Comparison of ENCODE assay signal across 18 cellular contexts in the genomic region with DNA sequence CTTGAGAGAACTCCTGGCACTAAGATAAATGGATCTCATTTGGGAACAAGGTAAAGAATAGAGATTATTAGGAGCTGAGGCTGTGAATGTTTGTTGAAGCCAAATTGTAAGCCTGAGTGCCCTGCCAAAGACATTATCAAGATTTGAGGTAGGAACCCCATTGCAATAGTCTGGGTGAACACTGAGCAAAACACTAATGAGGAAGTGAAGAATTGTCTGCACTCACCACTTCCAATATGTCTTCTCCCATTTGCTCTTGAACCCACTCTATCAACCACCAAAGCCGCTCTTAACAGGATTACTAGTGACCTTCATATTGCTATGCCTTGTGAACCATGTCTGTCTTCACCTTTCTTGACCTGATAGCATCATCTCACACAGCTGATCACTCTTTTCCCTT.
DNase-seq lines count a peak whose midpoint lies in the region; ATAC-seq, FAIRE-seq and TF ChIP-seq lines count a peak whose summit lies in the region.
"Had no signal": no experiment of that assay in that cellular context is flagged by ENCODE, and none has a peak within 500 bp of the region (broad histone marks: within the 10 kb centered on the region; RNA-seq: fewer than 3 reads in every experiment).

No MANE protein-coding gene starts in this region.

- RAD21 ChIA-PET in GM12878 (lab: Charles Lee; ENCODE audit: unreplicated experiment), result no interaction called here

- CTCF ChIA-PET in GM12878 (lab: Yijun Ruan, JAX), result no interaction called here

- BruUV-seq in GM12878 (replicated peaks; lab: Mats Ljungman, UMichigan), result no TSS peak

- FAIRE-seq in GM12878 (lab: Jason Lieb, UNC), result no peak
- FAIRE-seq: D721Med, H54 had no signal

- SMC1A ChIA-PET in GM12878 (lab: Charles Lee; ENCODE audit: uncharacterized antibody, unreplicated experiment), result no interaction called here

- H4K20me1 ChIP-seq in GM12878 (ENCODE audit: control insufficient read depth, insufficient read depth), result no peaks in the 10 kb centered on the region

- WGBS in GM12878 (ENCODE audit: insufficient coverage, insufficient replicate concordance, low lambda C conversion rate, missing lambda C conversion rate), result 100% methylated on average over 1 of the region's 1 CpG

- POLR2A ChIA-PET in GM12878 (lab: Charles Lee), result no interaction called here

- no peaks in the 10 kb centered on the region for H3K36me3 ChIP-seq in GM12878 (ENCODE audit: control insufficient read depth in 2 of 2, insufficient read depth in 2 of 2, low read length in 1 of 2)
- H3K36me3 ChIP-seq: HAP-1 had no signal

- no peak overlapping the region for H2AFZ ChIP-seq in GM12878 (ENCODE audit: control insufficient read depth, low read depth, low read length)

- no peaks in the 10 kb centered on the region; the same call in 2 of the 3 replicates for H3K9me3 ChIP-seq in GM12878 (replicated peaks; ENCODE audit: control insufficient read depth, insufficient read depth, low read length)
- H3K9me3 ChIP-seq: HAP-1 had no signal

- TF ChIP-seq POLR2A in GM12878 (IDR thresholded peaks at IDR 0.05; ENCODE audit: low read depth, low read length), result no peak

- H3K9ac ChIP-seq in GM12878 (ENCODE audit: control insufficient read depth, insufficient read depth, low read length), result no peak overlapping the region

- peaks cover 27% of the 10 kb centered on the region for H3K4me1 ChIP-seq in GM12878 (ENCODE audit: control insufficient read depth, insufficient read depth, low read length)

- no peak for TF ChIP-seq CTCF in GM12878 (IDR thresholded peaks at IDR 0.05 in 2 of 3, conservative IDR thresholded peaks at IDR 0.05 in 1 of 3; ENCODE audit: control insufficient read depth in 2 of 3, extremely low read depth in 1 of 3, insufficient read depth in 1 of 3, low read depth in 3 of 3, low read length in 3 of 3)

- ATAC-seq in GM12878, result no peak
- ATAC-seq: CD8-positive, alpha-beta T cell had no signal

- DNase-seq in NCI-H82 (lab: John Stamatoyannopoulos, UW) (peak; percentile 5), NCI-H82 treated with DMSO at 0.1 percent for 48 hours (lab: John Stamatoyannopoulos, UW; ENCODE audit: unreplicated experiment) (no peak), MV-4-11 (lab: John Stamatoyannopoulos, UW) (peak; percentile 39), GM12878 (ENCODE audit: low read depth, low spot score) (no peak), COLO829 (ENCODE audit: low spot score) (no peak), foreskin melanocyte (no peak)
- DNase-seq: CD4-positive, CD25-positive, alpha-beta regulatory T cell; CD8-positive, alpha-beta T cell; DMS 273 treated with DMSO at 0.1 percent for 48 hours; DMS79; EL; GDM1; GOT3; HFFc6 had no signal

- intact Hi-C loops in GM12878 (cut with micrococcal nuclease; ENCODE audit: unreplicated experiment), result no loop called here

- no peaks in the 10 kb centered on the region for H3K79me2 ChIP-seq in GM12878 (ENCODE audit: control insufficient read depth, insufficient read depth, low read length)

- in situ Hi-C loops in GM12878 (cut with MboI), result no loop called here

- no peak overlapping the region for H3K4me3 ChIP-seq in GM12878
- H3K4me3 ChIP-seq: HAP-1 had no signal

- no peak overlapping the region for H3K4me2 ChIP-seq in GM12878 (ENCODE audit: control insufficient read depth, insufficient read depth)

- H3K27ac ChIP-seq in GM12878 (ENCODE audit: control insufficient read depth, insufficient read depth), result no peak overlapping the region
- H3K27ac ChIP-seq: C4-2B had no signal

- no peak for TF ChIP-seq RAD21 in GM12878 (IDR thresholded peaks at IDR 0.05; ENCODE audit: insufficient read depth, low read depth, low read length)

- no peak for TF ChIP-seq EP300 in GM12878 (IDR thresholded peaks at IDR 0.05; ENCODE audit: borderline replicate concordance in 1 of 2, control insufficient read depth in 1 of 2, low read depth in 2 of 2, low read length in 2 of 2)

- peaks cover 0 to 1% of the 10 kb centered on the region in 2 experiments; a peak in 1 of 4 replicates for H3K27me3 ChIP-seq in GM12878 (replicated peaks in 1 of 2; ENCODE audit: control insufficient read depth in 2 of 2, insufficient read depth in 2 of 2, low read length in 1 of 2)

TF ChIP-seq in GM12878, 131 proteins besides CTCF, POLR2A, EP300 and RAD21:
- no peak for TF ChIP-seq PAX5 (IDR thresholded peaks at IDR 0.05; ENCODE audit: borderline replicate concordance, low read depth, low read length)
- TF ChIP-seq SPI1 (IDR thresholded peaks at IDR 0.05; ENCODE audit: borderline replicate concordance, insufficient read depth, low read depth, low read length), result peak; percentile 50; the same call in 1 of the 2 replicates
- no peak for TF ChIP-seq NR2F1 (conservative IDR thresholded peaks at IDR 0.05)
- no peak for TF ChIP-seq SUPT20H (IDR thresholded peaks at IDR 0.05; ENCODE audit: borderline replicate concordance, control insufficient read depth, low read depth, low read length)
- no peak for TF ChIP-seq RB1 (IDR thresholded peaks at IDR 0.05; ENCODE audit: borderline replicate concordance)
- TF ChIP-seq, protein P1, sequence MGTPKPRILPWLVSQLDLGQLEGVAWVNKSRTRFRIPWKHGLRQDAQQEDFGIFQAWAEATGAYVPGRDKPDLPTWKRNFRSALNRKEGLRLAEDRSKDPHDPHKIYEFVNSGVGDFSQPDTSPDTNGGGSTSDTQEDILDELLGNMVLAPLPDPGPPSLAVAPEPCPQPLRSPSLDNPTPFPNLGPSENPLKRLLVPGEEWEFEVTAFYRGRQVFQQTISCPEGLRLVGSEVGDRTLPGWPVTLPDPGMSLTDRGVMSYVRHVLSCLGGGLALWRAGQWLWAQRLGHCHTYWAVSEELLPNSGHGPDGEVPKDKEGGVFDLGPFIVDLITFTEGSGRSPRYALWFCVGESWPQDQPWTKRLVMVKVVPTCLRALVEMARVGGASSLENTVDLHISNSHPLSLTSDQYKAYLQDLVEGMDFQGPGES (IDR thresholded peaks at IDR 0.05), result no peak
- no peak for TF ChIP-seq ASH2L (IDR thresholded peaks at IDR 0.05; ENCODE audit: borderline replicate concordance, low read depth)
- no peak for TF ChIP-seq CBX3 (IDR thresholded peaks at IDR 0.05; ENCODE audit: borderline replicate concordance, low read depth)
- TF ChIP-seq CEBPB (IDR thresholded peaks at IDR 0.05; ENCODE audit: borderline replicate concordance in 1 of 2, low read depth in 2 of 2, low read length in 2 of 2), result no peak

Comparison
In these comparisons a context has a peak if more than half of its experiments do, and no peak if none do; other contexts are left out.
1. DNase-seq: peak in NCI-H82 (single experiment) and MV-4-11 (single experiment); none in NCI-H82 treated with DMSO at 0.1 percent for 48 hours (single experiment), GM12878 (single experiment), COLO829 (single experiment) and foreskin melanocyte (single experiment).